18 cellular contexts compared by ENCODE assay signal in the genomic region with DNA sequence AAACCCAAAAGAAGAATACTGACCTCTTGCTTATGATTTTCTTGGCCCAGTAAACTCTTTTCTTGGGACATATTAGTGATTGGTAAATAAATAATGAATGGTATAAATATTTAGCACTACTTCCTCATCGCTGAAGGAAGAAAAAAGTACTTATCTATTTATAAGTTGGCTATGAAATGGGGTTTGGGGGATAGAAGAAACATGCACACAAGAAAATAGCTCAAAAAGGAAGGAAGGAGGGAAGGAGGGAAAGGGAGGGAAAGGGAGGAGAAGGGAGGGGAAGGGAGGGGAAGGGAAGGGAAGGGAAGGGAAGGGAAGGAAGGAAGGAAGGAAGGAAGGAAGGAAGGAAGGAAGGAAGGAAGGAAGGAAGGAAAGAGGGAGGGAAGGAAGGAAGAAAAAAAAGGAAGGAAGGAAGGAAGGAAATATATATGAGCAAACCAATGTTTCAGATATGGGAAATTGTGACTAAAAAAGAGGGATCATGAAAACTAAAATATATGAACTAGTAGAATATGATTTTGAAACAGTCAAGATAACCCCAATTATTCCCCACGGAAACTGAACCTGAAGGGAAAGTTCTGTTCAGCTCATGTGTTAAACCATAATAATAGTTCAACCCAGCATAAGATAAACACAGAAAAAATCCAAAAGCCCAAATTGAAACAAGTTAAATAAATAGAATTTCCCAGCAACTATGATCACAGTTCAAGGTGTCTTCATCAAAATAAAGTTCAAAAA.
DNase-seq lines count a peak whose midpoint lies in the region; ATAC-seq, FAIRE-seq and TF ChIP-seq lines count a peak whose summit lies in the region.
"Had no signal": no experiment of that assay in that cellular context is flagged by ENCODE, and none has a peak within 500 bp of the region (broad histone marks: within the 10 kb centered on the region; RNA-seq: fewer than 3 reads in every experiment).

No MANE protein-coding gene starts in this region.

- H2AFZ ChIP-seq in K562 (ENCODE audit: low read depth, low read length): no peak overlapping the region
- H2AFZ ChIP-seq: GM23248 had no signal

- TF ChIP-seq EP300 in K562 (IDR thresholded peaks at IDR 0.05; ENCODE audit: low read length): no peak

- ATAC-seq in K562: no peak
- ATAC-seq: A549 had no signal

- H3K27me3 ChIP-seq in K562 (ENCODE audit: control insufficient read depth in 2 of 2, insufficient read depth in 2 of 2, low read length in 2 of 2): no peaks in the 10 kb centered on the region
- H3K27me3 ChIP-seq in liver (ENCODE audit: control insufficient read depth in 4 of 4, insufficient read depth in 4 of 4, low read length in 3 of 4): no peaks in the 10 kb centered on the region

- no TSS peak for BruUV-seq in K562 (replicated peaks; lab: Mats Ljungman, UMichigan)

- H3K27ac ChIP-seq in HEK293 (ENCODE audit: extremely low read depth, low read depth, low read length): no peak overlapping the region
- H3K27ac ChIP-seq in K562 (ENCODE audit: extremely low read depth, low read depth, low read length): no peak overlapping the region
- peak overlapping the region; percentile 52 to 61 for H3K27ac ChIP-seq in liver (ENCODE audit: low read depth in 1 of 2, low read length in 2 of 2)
- H3K27ac ChIP-seq: A549, GM23248 had no signal

- TF ChIP-seq POLR2A in K562 (conservative IDR thresholded peaks at IDR 0.05): no peak

- no peaks in the 10 kb centered on the region for H3K9me1 ChIP-seq in K562 (ENCODE audit: control insufficient read depth, insufficient read depth, low read length)

- no peak for TF ChIP-seq RAD21 in K562 (CRISPR knock-in tag; conservative IDR thresholded peaks at IDR 0.05 in 1 of 2, IDR thresholded peaks at IDR 0.05 in 1 of 2)
- peak in 1 of 2 donors; percentile 26 for TF ChIP-seq RAD21 in liver (IDR thresholded peaks at IDR 0.05)

- no peaks in the 10 kb centered on the region for H4K20me1 ChIP-seq in K562 (replicated peaks; ENCODE audit: control insufficient read depth, insufficient read depth, low read length)

- H3K79me2 ChIP-seq in K562 (ENCODE audit: control insufficient read depth, insufficient read depth, low read length): no peaks in the 10 kb centered on the region

- 0% methylated on average over 2 of the region's 2 CpGs for WGBS in K562 (ENCODE audit: insufficient coverage, low coverage, missing lambda C conversion rate)
- 54% methylated on average over 2 of the region's 2 CpGs for WGBS in liver

- POLR2A ChIA-PET in HEK293 (lab: Yijun Ruan, JAX): no interaction called here
- POLR2A ChIA-PET in K562 (lab: Yijun Ruan, JAX): no interaction called here

- CTCF ChIA-PET in HEK293 (lab: Yijun Ruan, JAX): no interaction called here
- CTCF ChIA-PET in K562 (lab: Yijun Ruan, JAX; ENCODE audit: low intra/inter-chr PET ratio): no interaction called here

- no peak for DNase-seq in K562 (ENCODE audit: extremely low read depth in 1 of 4, low spot score in 3 of 4)
- DNase-seq in SIG-M5 treated with dmso at 0.1 percent for 504 hours (lab: John Stamatoyannopoulos, UW; ENCODE audit: unreplicated experiment): no peak
- DNase-seq in GOT3 (lab: John Stamatoyannopoulos, UW): no peak
- no peak for DNase-seq in D721Med (ENCODE audit: insufficient read length, low spot score)
- DNase-seq: 8988T; C1 segment of cervical spinal cord; Calu3; CD4-positive, alpha-beta memory T cell; COR-L47; DMS153; DND-41; GM23248; H9 had no signal

- in situ Hi-C loops in K562 (cut with MboI): no loop called here

- H3K4me1 ChIP-seq in HEK293 (ENCODE audit: control insufficient read depth, insufficient read depth, low read length) (no peaks in the 10 kb centered on the region), K562 (replicated peaks in 1 of 2; ENCODE audit: control insufficient read depth in 2 of 2, insufficient read depth in 2 of 2, low read length in 2 of 2) (no peaks in the 10 kb centered on the region), liver (ENCODE audit: control insufficient read depth in 4 of 4, insufficient read depth in 4 of 4, low read length in 3 of 4) (peaks cover 5 to 23% (median 11%) of the 10 kb centered on the region in 4 donors)
- H3K4me1 ChIP-seq: A549 had no signal

- TF ChIP-seq CTCF in HEK293 (tag by site-specific recombination; IDR thresholded peaks at IDR 0.05) (no peak), K562 (IDR thresholded peaks at IDR 0.05 in 2 of 3, conservative IDR thresholded peaks at IDR 0.05 in 1 of 3; ENCODE audit: insufficient read depth in 2 of 3, low read depth in 1 of 3, low read length in 3 of 3) (no peak), liver (IDR thresholded peaks at IDR 0.05; ENCODE audit: low read depth, low read length, missing input control) (no peak), D721Med (IDR thresholded peaks at IDR 0.05; ENCODE audit: insufficient read depth, missing control alignments) (no peak)

- intact Hi-C loops in K562 (cut with micrococcal nuclease): no loop called here

- H3K4me2 ChIP-seq in K562 (ENCODE audit: insufficient read depth, low read length): no peak overlapping the region
- H3K4me2 ChIP-seq: A549 had no signal

- no peak overlapping the region for H3K9ac ChIP-seq in K562 (ENCODE audit: insufficient read depth in 1 of 2, low read depth in 2 of 2, low read length in 2 of 2)
- H3K9ac ChIP-seq in liver (ENCODE audit: low read depth in 1 of 2, low read length in 2 of 2): no peak overlapping the region
- H3K9ac ChIP-seq: GM23248 had no signal

- no peaks in the 10 kb centered on the region for H3K36me3 ChIP-seq in HEK293 (ENCODE audit: control insufficient read depth in 2 of 2, insufficient read depth in 1 of 2, low read length in 2 of 2)
- H3K36me3 ChIP-seq in K562 (ENCODE audit: control insufficient read depth, insufficient read depth, low read length): no peaks in the 10 kb centered on the region
- H3K36me3 ChIP-seq in liver (ENCODE audit: control insufficient read depth in 4 of 4, insufficient read depth in 3 of 4, low read depth in 1 of 4, low read length in 3 of 4): no peaks in the 10 kb centered on the region

- H3K4me3 ChIP-seq in HEK293 (ENCODE audit: low read depth, low read length) (no peak overlapping the region), K562 (no peak overlapping the region), liver (ENCODE audit: low read depth in 1 of 3, low read length in 3 of 3) (no peak overlapping the region)
- H3K4me3 ChIP-seq: A549, GM23248 had no signal

- H3K9me3 ChIP-seq in HEK293 (ENCODE audit: control insufficient read depth, insufficient read depth, low read depth, low read length): no peaks in the 10 kb centered on the region
- H3K9me3 ChIP-seq in K562 (replicated peaks; ENCODE audit: control insufficient read depth, insufficient read depth, low read depth, low read length): no peaks in the 10 kb centered on the region
- no peaks in the 10 kb centered on the region for H3K9me3 ChIP-seq in liver (ENCODE audit: control insufficient read depth in 4 of 4, low read length in 3 of 4)
- H3K9me3 ChIP-seq: A549 had no signal

- no peak for FAIRE-seq in K562 (lab: Jason Lieb, UNC)
- no peak for FAIRE-seq in D721Med (lab: Jason Lieb, UNC)
- FAIRE-seq: A549, G401.6, GM12892 had no signal

TF ChIP-seq in HEK293, 187 proteins besides CTCF, POLR2A, EP300 and RAD21:
- TF ChIP-seq, protein P1, sequence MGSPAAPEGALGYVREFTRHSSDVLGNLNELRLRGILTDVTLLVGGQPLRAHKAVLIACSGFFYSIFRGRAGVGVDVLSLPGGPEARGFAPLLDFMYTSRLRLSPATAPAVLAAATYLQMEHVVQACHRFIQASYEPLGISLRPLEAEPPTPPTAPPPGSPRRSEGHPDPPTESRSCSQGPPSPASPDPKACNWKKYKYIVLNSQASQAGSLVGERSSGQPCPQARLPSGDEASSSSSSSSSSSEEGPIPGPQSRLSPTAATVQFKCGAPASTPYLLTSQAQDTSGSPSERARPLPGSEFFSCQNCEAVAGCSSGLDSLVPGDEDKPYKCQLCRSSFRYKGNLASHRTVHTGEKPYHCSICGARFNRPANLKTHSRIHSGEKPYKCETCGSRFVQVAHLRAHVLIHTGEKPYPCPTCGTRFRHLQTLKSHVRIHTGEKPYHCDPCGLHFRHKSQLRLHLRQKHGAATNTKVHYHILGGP (tag by site-specific recombination; IDR thresholded peaks at IDR 0.05): no peak
- TF ChIP-seq ZNF366 (tag by site-specific recombination; conservative IDR thresholded peaks at IDR 0.05): peak; percentile 63

TF ChIP-seq in K562, 482 proteins besides CTCF, POLR2A, EP300 and RAD21:
- peak; percentile 59 for TF ChIP-seq PCBP2 (IDR thresholded peaks at IDR 0.05; ENCODE audit: low read depth, low read length, poor library complexity, severe bottlenecking)
- no peak for TF ChIP-seq YY1 (IDR thresholded peaks at IDR 0.05; ENCODE audit: borderline replicate concordance in 1 of 3, control insufficient read depth in 1 of 3, extremely low read depth in 1 of 3, insufficient read depth in 3 of 3, insufficient read length in 1 of 3, insufficient replicate concordance in 2 of 3, low read depth in 1 of 3, low read length in 2 of 3)
- TF ChIP-seq CXXC5 (CRISPR knock-in tag; IDR thresholded peaks at IDR 0.05): no peak
- TF ChIP-seq SETDB1 (IDR thresholded peaks at IDR 0.05; ENCODE audit: low read length): no peak
- no peak for TF ChIP-seq NR2F6 (CRISPR knock-in tag; IDR thresholded peaks at IDR 0.05)
- TF ChIP-seq ZNF436 (CRISPR knock-in tag; IDR thresholded peaks at IDR 0.05): no peak
- no peak for TF ChIP-seq LARP7 (IDR thresholded peaks at IDR 0.05)
- no peak for TF ChIP-seq FOS (IDR thresholded peaks at IDR 0.05; ENCODE audit: extremely low read depth, insufficient read length)

TF ChIP-seq in liver, 16 proteins besides CTCF, POLR2A, EP300 and RAD21 (continues in another document):
- TF ChIP-seq, protein P2, sequence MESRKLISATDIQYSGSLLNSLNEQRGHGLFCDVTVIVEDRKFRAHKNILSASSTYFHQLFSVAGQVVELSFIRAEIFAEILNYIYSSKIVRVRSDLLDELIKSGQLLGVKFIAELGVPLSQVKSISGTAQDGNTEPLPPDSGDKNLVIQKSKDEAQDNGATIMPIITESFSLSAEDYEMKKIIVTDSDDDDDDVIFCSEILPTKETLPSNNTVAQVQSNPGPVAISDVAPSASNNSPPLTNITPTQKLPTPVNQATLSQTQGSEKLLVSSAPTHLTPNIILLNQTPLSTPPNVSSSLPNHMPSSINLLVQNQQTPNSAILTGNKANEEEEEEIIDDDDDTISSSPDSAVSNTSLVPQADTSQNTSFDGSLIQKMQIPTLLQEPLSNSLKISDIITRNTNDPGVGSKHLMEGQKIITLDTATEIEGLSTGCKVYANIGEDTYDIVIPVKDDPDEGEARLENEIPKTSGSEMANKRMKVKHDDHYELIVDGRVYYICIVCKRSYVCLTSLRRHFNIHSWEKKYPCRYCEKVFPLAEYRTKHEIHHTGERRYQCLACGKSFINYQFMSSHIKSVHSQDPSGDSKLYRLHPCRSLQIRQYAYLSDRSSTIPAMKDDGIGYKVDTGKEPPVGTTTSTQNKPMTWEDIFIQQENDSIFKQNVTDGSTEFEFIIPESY (IDR thresholded peaks at IDR 0.05): peak; percentile 45
- TF ChIP-seq RXRA (IDR thresholded peaks at IDR 0.05): peak; percentile 36 to 74
- TF ChIP-seq HNF4A (conservative IDR thresholded peaks at IDR 0.05): peak; percentile 54 to 79
- TF ChIP-seq FOXA1 (IDR thresholded peaks at IDR 0.05): peak; percentile 37
- no peak for TF ChIP-seq GABPA (IDR thresholded peaks at IDR 0.05 in 1 of 2, conservative IDR thresholded peaks at IDR 0.05 in 1 of 2)
- TF ChIP-seq JUND (IDR thresholded peaks at IDR 0.05): peak in 1 of 2 donors; percentile 20
- peak; percentile 48 for TF ChIP-seq SP1 (IDR thresholded peaks at IDR 0.05)
- TF ChIP-seq TAF1 (conservative IDR thresholded peaks at IDR 0.05): no peak

Comparison
In these comparisons a context has a peak if more than half of its experiments do, and no peak if none do; other contexts are left out.
1. H3K27ac ChIP-seq: peak in liver (2 of 2); none in HEK293 (single experiment) and K562 (single experiment).